21 cellular contexts compared by ENCODE assay signal in the genomic region with DNA sequence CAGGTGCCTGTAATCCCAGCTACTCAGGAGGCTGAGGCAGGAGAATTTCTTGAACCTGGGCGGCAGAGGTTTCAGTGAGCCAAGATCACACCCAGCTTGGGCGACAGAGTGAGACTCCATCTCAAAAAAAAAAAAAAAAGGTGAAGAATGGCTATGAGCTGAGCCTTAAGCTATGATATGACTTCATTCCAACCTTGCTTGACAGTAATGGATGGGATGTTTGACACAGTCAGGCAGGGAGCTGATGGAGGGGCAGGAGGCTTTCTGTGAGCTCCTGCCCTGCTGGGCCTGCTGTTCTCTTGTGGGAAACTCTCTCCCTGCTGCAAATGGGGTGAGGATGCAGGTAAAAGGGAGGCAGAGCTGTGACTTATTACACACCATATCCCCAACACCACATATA. TPM values are rescaled to one million over a fixed set of nuclear protein-coding genes. Genes with fewer than 3 reads are reported as not detected.
DNase-seq lines count a peak whose midpoint lies in the region; FAIRE-seq and TF ChIP-seq lines count a peak whose summit lies in the region.
"Had no signal": no experiment of that assay in that cellular context is flagged by ENCODE, and none has a peak within 500 bp of the region (broad histone marks: within the 10 kb centered on the region; RNA-seq: fewer than 3 reads in every experiment).

No MANE protein-coding gene starts in this region.

- H3K4me3 Mint-ChIP-seq in astrocyte (ENCODE audit: unreplicated experiment): no peak overlapping the region
- H3K4me3 Mint-ChIP-seq in progenitor cell of endocrine pancreas (ENCODE audit: low read depth): no peak overlapping the region
- H3K4me3 Mint-ChIP-seq in mesothelial cell of epicardium: no peak overlapping the region
- H3K4me3 Mint-ChIP-seq: CD4-positive, CD25-positive, alpha-beta regulatory T cell had no signal

- no peak overlapping the region for H3K27ac ChIP-seq in astrocyte (ENCODE audit: low read depth, low read length)
- H3K27ac ChIP-seq: A549, BLaER1 had no signal

- H3K9me3 Mint-ChIP-seq in astrocyte (ENCODE audit: unreplicated experiment) (no peaks in the 10 kb centered on the region), progenitor cell of endocrine pancreas (ENCODE audit: low read depth) (no peaks in the 10 kb centered on the region), mesothelial cell of epicardium (no peaks in the 10 kb centered on the region)

- H3K27me3 Mint-ChIP-seq in astrocyte (ENCODE audit: low read depth, unreplicated experiment) (no peaks in the 10 kb centered on the region), progenitor cell of endocrine pancreas (no peaks in the 10 kb centered on the region), mesothelial cell of epicardium (ENCODE audit: low read depth) (no peaks in the 10 kb centered on the region)
- H3K27me3 Mint-ChIP-seq: CD4-positive, CD25-positive, alpha-beta regulatory T cell had no signal

- H3K27ac Mint-ChIP-seq in astrocyte (ENCODE audit: unreplicated experiment) (peak overlapping the region; percentile 38), progenitor cell of endocrine pancreas (peak overlapping the region; percentile 57), mesothelial cell of epicardium (no peak overlapping the region)
- H3K27ac Mint-ChIP-seq: CD4-positive, CD25-positive, alpha-beta regulatory T cell had no signal

- TF ChIP-seq CTCF in astrocyte (IDR thresholded peaks at IDR 0.05; ENCODE audit: insufficient read depth, low read depth, low read length): no peak
- TF ChIP-seq CTCF in progenitor cell of endocrine pancreas (IDR thresholded peaks at IDR 0.05; ENCODE audit: unreplicated experiment): no peak
- TF ChIP-seq CTCF in mesothelial cell of epicardium (IDR thresholded peaks at IDR 0.05; ENCODE audit: unreplicated experiment): no peak

- H3K4me3 ChIP-seq in astrocyte (ENCODE audit: insufficient read depth, low read depth, low read length): no peak overlapping the region
- H3K4me3 ChIP-seq: A549, BLaER1, HAP-1 had no signal

- no peaks in the 10 kb centered on the region for H3K9me3 ChIP-seq in astrocyte (ENCODE audit: insufficient read depth, low read depth, low read length)
- H3K9me3 ChIP-seq: A549, BLaER1, HAP-1 had no signal

- no peak overlapping the region for H2AFZ ChIP-seq in astrocyte (ENCODE audit: low read depth, low read length)

- no peak overlapping the region for H3K9ac ChIP-seq in astrocyte (ENCODE audit: low read length)
- H3K9ac ChIP-seq: BLaER1 had no signal

- H4K20me1 ChIP-seq in astrocyte (ENCODE audit: insufficient read depth, low read length): no peaks in the 10 kb centered on the region
- H4K20me1 ChIP-seq: BLaER1 had no signal

- H3K36me3 ChIP-seq in astrocyte (ENCODE audit: insufficient read depth, low read length): peaks cover under 1% of the 10 kb centered on the region
- H3K36me3 ChIP-seq: HAP-1 had no signal

- H3K4me1 Mint-ChIP-seq in astrocyte (ENCODE audit: low read depth, unreplicated experiment) (peaks cover 15% of the 10 kb centered on the region), progenitor cell of endocrine pancreas (ENCODE audit: low read depth) (no peaks in the 10 kb centered on the region), mesothelial cell of epicardium (peaks cover 7% of the 10 kb centered on the region)
- H3K4me1 Mint-ChIP-seq: CD4-positive, CD25-positive, alpha-beta regulatory T cell had no signal

- no peak overlapping the region for H3K4me2 ChIP-seq in astrocyte (ENCODE audit: low read length)
- H3K4me2 ChIP-seq: A549, BLaER1 had no signal

- H3K4me1 ChIP-seq in astrocyte (ENCODE audit: insufficient read depth, low read length): peaks cover 10% of the 10 kb centered on the region
- H3K4me1 ChIP-seq: HAP-1 had no signal

- no peaks in the 10 kb centered on the region for H3K79me2 ChIP-seq in astrocyte (ENCODE audit: insufficient read depth, low read length)

- DNase-seq in NCI-H226 (peak; percentile 50), astrocyte (ENCODE audit: low read depth) (no peak), kidney tubule cell (ENCODE audit: low spot score) (peak; percentile 55), progenitor cell of endocrine pancreas (ENCODE audit: low spot score, unreplicated experiment) (no peak), mesothelial cell of epicardium (ENCODE audit: low spot score in 2 of 2, unreplicated experiment in 2 of 2) (no peak), AML-193 (lab: John Stamatoyannopoulos, UW) (no peak), COLO829 (ENCODE audit: low spot score) (no peak), DMS114 treated with DMSO at 0.1 percent for 48 hours (lab: John Stamatoyannopoulos, UW; ENCODE audit: unreplicated experiment) (no peak)
- DNase-seq: Calu3; CD4-positive, CD25-positive, alpha-beta regulatory T cell; DMS153; DMS79 treated with DMSO at 0.1 percent for 48 hours; EL had no signal

- H3K27me3 ChIP-seq in astrocyte (ENCODE audit: insufficient read depth, low read length): no peaks in the 10 kb centered on the region
- H3K27me3 ChIP-seq: BLaER1 had no signal

- peaks cover 10% of the 10 kb centered on the region for H3K36me3 Mint-ChIP-seq in astrocyte (ENCODE audit: low read depth, unreplicated experiment)
- peaks cover 2% of the 10 kb centered on the region for H3K36me3 Mint-ChIP-seq in progenitor cell of endocrine pancreas (ENCODE audit: insufficient read depth)
- no peaks in the 10 kb centered on the region for H3K36me3 Mint-ChIP-seq in mesothelial cell of epicardium

- FAIRE-seq in astrocyte (lab: Jason Lieb, UNC): no peak
- FAIRE-seq: A549, G401.6, GM12892, H1, HepG2, HTR-8/SVneo had no signal

RNA-seq across cellular contexts. Expression of a gene that starts 27.6 kb away (rescaled TPM):
- total RNA-seq in astrocyte (4.3 and 4.9 TPM in 2 replicates), progenitor cell of endocrine pancreas (0.67 and 1.7 TPM in 2 replicates), mesothelial cell of epicardium (0.16 to 0.47 TPM in 2 of 3 replicates, not detected in the other)
- total RNA-seq: H1 had no signal

Comparison
In these comparisons a context has a peak if more than half of its experiments do, and no peak if none do; other contexts are left out.
1. DNase-seq: peak in NCI-H226 (single experiment) and kidney tubule cell (single experiment); none in astrocyte (single experiment), progenitor cell of endocrine pancreas (single experiment), mesothelial cell of epicardium (0 of 2), AML-193 (0 of 2), COLO829 (single experiment) and DMS114 treated with DMSO at 0.1 percent for 48 hours (single experiment).